ENCODE assay signal across 21 cellular contexts in genomic region chr2:29490037-29490436, GRCh38.
"Had no signal": no experiment of that assay in that cellular context is flagged by ENCODE, and none has a peak within 500 bp of the region (broad histone marks: within the 10 kb centered on the region; RNA-seq: fewer than 3 reads in every experiment).

No MANE protein-coding gene starts in this region.

- H3K9me3 ChIP-seq: SJSA1 had no signal

- H3K4me3 ChIP-seq: K562, SJSA1, SK-N-MC had no signal

- H3K4me1 Mint-ChIP-seq: IgD-negative memory B cell had no signal

- ATAC-seq: K562, Panc1, PC-3 had no signal

- H3K9me3 Mint-ChIP-seq: IgD-negative memory B cell had no signal

- H3K27ac ChIP-seq: HL-60, KMS-11, RWPE1, SJSA1, SK-N-MC had no signal

- H3K4me3 Mint-ChIP-seq: IgD-negative memory B cell had no signal

- H3K4me1 ChIP-seq: SJSA1 had no signal

- H3K36me3 Mint-ChIP-seq: IgD-negative memory B cell had no signal

- DNase-seq: Kasumi-1, MM.1S, NCI-H1092 treated with DMSO at 0.1 percent for 48 hours, NCI-H1436, NCI-H187 treated with DMSO at 0.1 percent for 48 hours, NCI-H2029 treated with DMSO at 0.1 percent for 48 hours, NCI-H2171 treated with DMSO at 0.1 percent for 48 hours, NCI-H345, NCI-H446 treated with DMSO at 0.1 percent for 48 hours, NCI-H510A treated with DMSO at 0.1 percent for 48 hours, NCI-H526, PC-3, SIG-M5 had no signal

- H3K27me3 ChIP-seq: SJSA1 had no signal
